Comparison of ENCODE assay signal across 17 cellular contexts in genomic region chr4:77952399-77952974, GRCh38.
DNase-seq lines count a peak whose midpoint lies in the region; ATAC-seq lines count a peak whose summit lies in the region.
"Had no signal": no experiment of that assay in that cellular context is flagged by ENCODE, and none has a peak within 500 bp of the region (broad histone marks: within the 10 kb centered on the region; RNA-seq: fewer than 3 reads in every experiment).

No MANE protein-coding gene starts in this region.

- H3K4me3 Mint-ChIP-seq in activated CD8-positive, alpha-beta memory T cell treated with anti-CD3 and anti-CD28 coated beads, Interleukin-2, amount 10 ng/mL, durations not matched to agents 7 days and 5 days, result no peak overlapping the region
- H3K4me3 Mint-ChIP-seq in activated naive CD8-positive, alpha-beta T cell treated with anti-CD3 and anti-CD28 coated beads for 36 hours, result no peak overlapping the region
- H3K4me3 Mint-ChIP-seq: IgD-negative memory B cell had no signal

- DNase-seq in activated CD8-positive, alpha-beta memory T cell treated with anti-CD3 and anti-CD28 coated beads, Interleukin-2, amount 10 ng/mL, durations not matched to agents 7 days and 5 days, result no peak
- DNase-seq in activated CD8-positive, alpha-beta memory T cell treated with anti-CD3 and anti-CD28 coated beads for 24 hours, result no peak
- DNase-seq in activated naive CD8-positive, alpha-beta T cell treated with anti-CD3 and anti-CD28 coated beads for 36 hours, result no peak
- DNase-seq in stimulated activated naive CD8-positive, alpha-beta T cell treated with anti-CD3 and anti-CD28 coated beads, Interleukin-15, Interleukin-2, amounts not matched to agents 100 U/mL and 50 U/mL, for 24 hours, result no peak
- DNase-seq in hippocampal formation (lab: John Stamatoyannopoulos, UW) (no peak), NCI-H2081 (lab: John Stamatoyannopoulos, UW) (no peak)
- DNase-seq: C1 segment of cervical spinal cord, Kasumi-1, MG63, NCI-H1048, NCI-H146, NCI-H2029 treated with DMSO at 0.1 percent for 48 hours, NCI-H226, PC-9, SJCRH30 had no signal

- H3K9me3 Mint-ChIP-seq in activated CD8-positive, alpha-beta memory T cell treated with anti-CD3 and anti-CD28 coated beads, Interleukin-2, amount 10 ng/mL, durations not matched to agents 7 days and 5 days (ENCODE audit: low read depth), result no peaks in the 10 kb centered on the region
- H3K9me3 Mint-ChIP-seq in activated naive CD8-positive, alpha-beta T cell treated with anti-CD3 and anti-CD28 coated beads for 36 hours, result no peaks in the 10 kb centered on the region
- H3K9me3 Mint-ChIP-seq: IgD-negative memory B cell had no signal

- H3K27ac Mint-ChIP-seq in activated CD8-positive, alpha-beta memory T cell treated with anti-CD3 and anti-CD28 coated beads, Interleukin-2, amount 10 ng/mL, durations not matched to agents 7 days and 5 days, result peak overlapping the region; percentile 19
- peak overlapping the region; percentile 65 for H3K27ac Mint-ChIP-seq in activated naive CD8-positive, alpha-beta T cell treated with anti-CD3 and anti-CD28 coated beads for 36 hours

- CTCF ChIA-PET in activated CD8-positive, alpha-beta memory T cell treated with anti-CD3 and anti-CD28 coated beads, Interleukin-2, amount 10 ng/mL, durations not matched to agents 7 days and 5 days (lab: Charles Lee), result no interaction called here

- no peak for ATAC-seq in activated CD8-positive, alpha-beta memory T cell treated with anti-CD3 and anti-CD28 coated beads, Interleukin-2, amount 10 ng/mL, durations not matched to agents 7 days and 5 days
- ATAC-seq in HG02610 (IDR thresholded peaks at IDR 0.05; ENCODE audit: unreplicated experiment), result peak; percentile 41
- peak; percentile 57 for ATAC-seq in stimulated activated naive CD8-positive, alpha-beta T cell treated with anti-CD3 and anti-CD28 coated beads, Interleukin-15, Interleukin-2, amounts not matched to agents 100 U/mL and 50 U/mL, for 24 hours

- peaks cover 6% of the 10 kb centered on the region for H3K4me1 Mint-ChIP-seq in activated CD8-positive, alpha-beta memory T cell treated with anti-CD3 and anti-CD28 coated beads, Interleukin-2, amount 10 ng/mL, durations not matched to agents 7 days and 5 days
- H3K4me1 Mint-ChIP-seq in activated naive CD8-positive, alpha-beta T cell treated with anti-CD3 and anti-CD28 coated beads for 36 hours, result peaks cover 19% of the 10 kb centered on the region
- H3K4me1 Mint-ChIP-seq: IgD-negative memory B cell had no signal

- H3K27me3 Mint-ChIP-seq in activated CD8-positive, alpha-beta memory T cell treated with anti-CD3 and anti-CD28 coated beads, Interleukin-2, amount 10 ng/mL, durations not matched to agents 7 days and 5 days, result no peaks in the 10 kb centered on the region
- H3K27me3 Mint-ChIP-seq in activated naive CD8-positive, alpha-beta T cell treated with anti-CD3 and anti-CD28 coated beads for 36 hours, result no peaks in the 10 kb centered on the region
- H3K27me3 Mint-ChIP-seq: IgD-negative memory B cell had no signal

- peaks cover 28% of the 10 kb centered on the region for H3K36me3 Mint-ChIP-seq in activated CD8-positive, alpha-beta memory T cell treated with anti-CD3 and anti-CD28 coated beads, Interleukin-2, amount 10 ng/mL, durations not matched to agents 7 days and 5 days
- peaks cover 23% of the 10 kb centered on the region for H3K36me3 Mint-ChIP-seq in activated naive CD8-positive, alpha-beta T cell treated with anti-CD3 and anti-CD28 coated beads for 36 hours
